In genomic region chr7:108003591-108003935, GRCh38 we compare ENCODE assay signal across 8 cellular contexts. TPM values are rescaled to one million over a fixed set of nuclear protein-coding genes. Genes with fewer than 3 reads are reported as not detected.
DNase-seq lines count a peak whose midpoint lies in the region; ATAC-seq, FAIRE-seq and TF ChIP-seq lines count a peak whose summit lies in the region.

No MANE protein-coding gene starts in this region.

- no peak for TF ChIP-seq CTCF in A549 (IDR thresholded peaks at IDR 0.05)

- FAIRE-seq in A549 (lab: Jason Lieb, UNC) (no peak), GM19239 (lab: Jason Lieb, UNC) (no peak)

- H3K4me3 Mint-ChIP-seq in naive thymus-derived CD4-positive, alpha-beta T cell, result peak overlapping the region in 9 of 10 donors; percentile 62 to 89 (median 72)

- H3K4me2 ChIP-seq in A549, result peak overlapping the region; percentile 93

- DNase-seq in A549 (ENCODE audit: low read depth in 1 of 2, low spot score in 1 of 2) (no peak), GM19238 (ENCODE audit: insufficient read length, low spot score) (no peak), posterior cingulate gyrus (no peak), GM19239 (ENCODE audit: insufficient read length, low spot score) (no peak)
- DNase-seq in Jurkat, Clone E6-1 (ENCODE audit: low read depth, low spot score), result no peak
- no peak for DNase-seq in effector memory CD4-positive, alpha-beta T cell
- no peak for DNase-seq in naive thymus-derived CD4-positive, alpha-beta T cell

- WGBS in A549 (ENCODE audit: missing lambda C conversion rate), result 53% methylated on average over 15 of the region's 15 CpGs

- peak; percentile 0 to 2; a peak in 3 of 6 replicates for ATAC-seq in A549
- ATAC-seq in naive thymus-derived CD4-positive, alpha-beta T cell, result no peak
- ATAC-seq in HG02981 (IDR thresholded peaks at IDR 0.05; ENCODE audit: unreplicated experiment), result no peak

- peaks cover 12 to 33% (median 24%) of the 10 kb centered on the region in 7 donors for H3K4me1 Mint-ChIP-seq in naive thymus-derived CD4-positive, alpha-beta T cell

- H3K27ac ChIP-seq in A549, result peak overlapping the region; percentile 86 to 94
- H3K27ac ChIP-seq in effector memory CD4-positive, alpha-beta T cell (ENCODE audit: insufficient read depth, low read length, poor library complexity, severe bottlenecking), result no peak overlapping the region
- no peak overlapping the region for H3K27ac ChIP-seq in naive thymus-derived CD4-positive, alpha-beta T cell (ENCODE audit: low read depth, low read length)

- no peaks in the 10 kb centered on the region for H3K9me3 ChIP-seq in A549
- H3K9me3 ChIP-seq in effector memory CD4-positive, alpha-beta T cell (ENCODE audit: control insufficient read depth, low read length), result no peaks in the 10 kb centered on the region
- no peaks in the 10 kb centered on the region for H3K9me3 ChIP-seq in naive thymus-derived CD4-positive, alpha-beta T cell (ENCODE audit: control insufficient read depth in 2 of 3, low read length in 3 of 3)

- no peak overlapping the region for H3K27ac Mint-ChIP-seq in naive thymus-derived CD4-positive, alpha-beta T cell

- TF ChIP-seq RAD21 in A549 (conservative IDR thresholded peaks at IDR 0.05 in 1 of 2, IDR thresholded peaks at IDR 0.05 in 1 of 2), result 0 out of 5 replicates have a peak, but pooled peaks of 1 of the 2 experiments have one; percentile 8

- no peak for TF ChIP-seq EP300 in A549 (IDR thresholded peaks at IDR 0.05)

- TF ChIP-seq POLR2A in A549 (IDR thresholded peaks at IDR 0.05; ENCODE audit: low read length), result no peak

- POLR2A ChIA-PET in A549 (lab: Yijun Ruan, JAX), result interaction anchor here (0.6 to 4.2 kb wide), 4 partner anchors 9 to 26 kb away, joined by 3 to 29 read pairs (median 4); no protein-coding TSS in a partner anchor
- POLR2A ChIA-PET in naive thymus-derived CD4-positive, alpha-beta T cell (lab: Charles Lee), result no interaction called here

- intact Hi-C loops in naive thymus-derived CD4-positive, alpha-beta T cell (cut with micrococcal nuclease), result no loop called here
- intact Hi-C loops in posterior cingulate gyrus (cut with DNase I), result no loop called here

- peaks cover 65% of the 10 kb centered on the region for H3K4me1 ChIP-seq in A549
- peaks cover 13% of the 10 kb centered on the region for H3K4me1 ChIP-seq in effector memory CD4-positive, alpha-beta T cell (ENCODE audit: control insufficient read depth, insufficient read depth, low read length, poor library complexity, severe bottlenecking)
- peaks cover 0 to 3% of the 10 kb centered on the region in 2 donors for H3K4me1 ChIP-seq in naive thymus-derived CD4-positive, alpha-beta T cell (ENCODE audit: control insufficient read depth in 2 of 2, insufficient read depth in 2 of 2, low read length in 2 of 2)

- H3K27me3 ChIP-seq in effector memory CD4-positive, alpha-beta T cell (replicated peaks; ENCODE audit: control insufficient read depth, insufficient read depth, low read length, poor library complexity, severe bottlenecking), result peaks cover 22% of the 10 kb centered on the region
- H3K27me3 ChIP-seq in naive thymus-derived CD4-positive, alpha-beta T cell (ENCODE audit: control insufficient read depth in 2 of 2, insufficient read depth in 2 of 2, low read length in 2 of 2), result peaks cover 0 to 13% of the 10 kb centered on the region in 2 donors

- peaks cover 0 to 5% (median 0%) of the 10 kb centered on the region in 5 donors for H3K36me3 Mint-ChIP-seq in naive thymus-derived CD4-positive, alpha-beta T cell

- CTCF ChIA-PET in A549 (lab: Yijun Ruan, JAX), result interaction anchor here (0.5 to 3.9 kb wide), 3 partner anchors 13 to 118 kb away, joined by 3 to 43 read pairs (median 14); no protein-coding TSS in a partner anchor
- CTCF ChIA-PET in naive thymus-derived CD4-positive, alpha-beta T cell (lab: Charles Lee), result no interaction called here

- peaks cover 0 to 3% (median 0%) of the 10 kb centered on the region in 11 donors for H3K9me3 Mint-ChIP-seq in naive thymus-derived CD4-positive, alpha-beta T cell

- H3K27me3 Mint-ChIP-seq in naive thymus-derived CD4-positive, alpha-beta T cell, result peaks cover 50 to 82% (median 59%) of the 10 kb centered on the region in 5 donors

- no peaks in the 10 kb centered on the region for H3K36me3 ChIP-seq in effector memory CD4-positive, alpha-beta T cell (ENCODE audit: control insufficient read depth, insufficient read depth, low read length)
- no peaks in the 10 kb centered on the region for H3K36me3 ChIP-seq in naive thymus-derived CD4-positive, alpha-beta T cell (ENCODE audit: control insufficient read depth in 2 of 3, insufficient read depth in 3 of 3, low read length in 3 of 3)

- H3K4me3 ChIP-seq in A549, result peak overlapping the region; percentile 60
- H3K4me3 ChIP-seq in Jurkat, Clone E6-1 (ENCODE audit: low read length), result peak overlapping the region; percentile 61
- H3K4me3 ChIP-seq in effector memory CD4-positive, alpha-beta T cell (ENCODE audit: insufficient read depth, low read depth, low read length, poor library complexity, severe bottlenecking), result peak overlapping the region; percentile 54
- H3K4me3 ChIP-seq in naive thymus-derived CD4-positive, alpha-beta T cell (ENCODE audit: low read length), result no peak overlapping the region

TF ChIP-seq in A549, 52 proteins besides CTCF, POLR2A, EP300 and RAD21:
- TF ChIP-seq SMC3 (IDR thresholded peaks at IDR 0.05) (no peak), TP53 (CRISPR knock-in tag; IDR thresholded peaks at IDR 0.05) (no peak), ZNF302 (CRISPR knock-in tag; IDR thresholded peaks at IDR 0.05) (no peak), JUNB (IDR thresholded peaks at IDR 0.05) (no peak), NR3C1 (IDR thresholded peaks at IDR 0.05) (no peak), GATA3 (IDR thresholded peaks at IDR 0.05; ENCODE audit: borderline replicate concordance) (no peak), ZC3H11A (IDR thresholded peaks at IDR 0.05) (no peak), ESRRA (IDR thresholded peaks at IDR 0.05; ENCODE audit: borderline replicate concordance, low read length) (no peak), HES2 (IDR thresholded peaks at IDR 0.05) (no peak), HMGXB4 (CRISPR knock-in tag; IDR thresholded peaks at IDR 0.05; ENCODE audit: borderline replicate concordance) (no peak), FOSL2 (IDR thresholded peaks at IDR 0.05) (no peak), FOSL2 (CRISPR knock-in tag; IDR thresholded peaks at IDR 0.05) (no peak), JUN (IDR thresholded peaks at IDR 0.05) (no peak), RARB (CRISPR knock-in tag; IDR thresholded peaks at IDR 0.05) (no peak), HOXB5 (CRISPR knock-in tag; IDR thresholded peaks at IDR 0.05) (no peak), FOXS1 (CRISPR knock-in tag; IDR thresholded peaks at IDR 0.05) (no peak), CEBPB (IDR thresholded peaks at IDR 0.05) (no peak), ZFP36 (IDR thresholded peaks at IDR 0.05; ENCODE audit: borderline replicate concordance, partially characterized antibody) (no peak), NPAS2 (CRISPR knock-in tag; IDR thresholded peaks at IDR 0.05; ENCODE audit: borderline replicate concordance) (no peak)
- TF ChIP-seq, protein P1, sequence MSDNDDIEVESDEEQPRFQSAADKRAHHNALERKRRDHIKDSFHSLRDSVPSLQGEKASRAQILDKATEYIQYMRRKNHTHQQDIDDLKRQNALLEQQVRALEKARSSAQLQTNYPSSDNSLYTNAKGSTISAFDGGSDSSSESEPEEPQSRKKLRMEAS (IDR thresholded peaks at IDR 0.05), result no peak; the same call in 1 of the 2 replicates
- TF ChIP-seq, protein P2, sequence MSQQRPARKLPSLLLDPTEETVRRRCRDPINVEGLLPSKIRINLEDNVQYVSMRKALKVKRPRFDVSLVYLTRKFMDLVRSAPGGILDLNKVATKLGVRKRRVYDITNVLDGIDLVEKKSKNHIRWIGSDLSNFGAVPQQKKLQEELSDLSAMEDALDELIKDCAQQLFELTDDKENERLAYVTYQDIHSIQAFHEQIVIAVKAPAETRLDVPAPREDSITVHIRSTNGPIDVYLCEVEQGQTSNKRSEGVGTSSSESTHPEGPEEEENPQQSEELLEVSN (IDR thresholded peaks at IDR 0.05; ENCODE audit: borderline replicate concordance, low read depth), result no peak
TF ChIP-seq in A549: peak in this region for 0.

RNA-seq across cellular contexts. Expression of gene LAMB1, which starts 0.6 kb away (rescaled TPM):
- polyA plus RNA-seq in A549 (2011; rRNA removed) (162 and 208 TPM in 2 replicates), A549 (2017; fragmentation: RNase III; extraction: RNeasy Plus Mini Kit Qiagen cat#74134 plus additional on column Dnase treatment) (142 to 159 TPM (median 143 TPM) in 3 replicates)
- polyA plus RNA-seq in A549 (2012; cell fraction: cytosol; rRNA removed), result 66.5 and 67.3 TPM in 2 replicates
- polyA plus RNA-seq in A549 (2012; cell fraction: nucleus; rRNA removed), result 349 and 365 TPM in 2 replicates
- 395 and 408 TPM in 2 replicates for polyA minus RNA-seq in A549 (2011; rRNA and poly(A)+ RNA removed)
- 20.0 TPM for polyA plus RNA-seq in Jurkat, Clone E6-1 (2012; ENCODE audit: insufficient read depth, insufficient read length)
- not detected for total RNA-seq in naive thymus-derived CD4-positive, alpha-beta T cell
- polyA plus RNA-seq in naive thymus-derived CD4-positive, alpha-beta T cell, result under 1 TPM; 0.65 to 0.82 TPM

Comparison
In these comparisons a context has a peak if more than half of its experiments do, and no peak if none do; other contexts are left out.
1. ATAC-seq: peak in A549 (2 of 2); none in naive thymus-derived CD4-positive, alpha-beta T cell (single experiment) and HG02981 (single experiment).
2. H3K27ac ChIP-seq: peak in A549 (2 of 2); none in effector memory CD4-positive, alpha-beta T cell (single experiment) and naive thymus-derived CD4-positive, alpha-beta T cell (single experiment).
3. RNA of gene LAMB1, which starts 0.6 kb away (polyA plus RNA-seq): 66.5 to 365 TPM in A549; 0.65 to 0.82 TPM in naive thymus-derived CD4-positive, alpha-beta T cell; every median in the first group is over 10 times any median in the second.